ENCODE assay signal across 9 cellular contexts in the genomic region with DNA sequence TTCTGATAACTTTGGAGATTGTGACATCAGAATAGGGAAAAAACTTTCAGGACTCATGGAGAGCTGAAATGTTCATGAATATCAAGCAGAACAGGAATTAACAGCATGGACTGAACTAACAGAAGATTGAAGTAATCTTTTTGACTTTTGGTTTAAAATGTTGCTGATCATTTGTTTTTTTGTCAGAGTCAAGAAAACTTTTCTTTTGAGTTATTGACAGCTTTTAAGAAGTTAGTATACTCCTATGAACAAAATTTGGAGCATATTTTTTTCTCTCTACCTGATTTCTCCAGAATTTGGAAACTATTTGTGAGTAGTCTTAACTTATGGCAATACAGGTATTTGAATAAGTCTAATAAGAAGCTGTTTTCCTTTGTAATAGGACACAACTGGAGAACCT.
"Had no signal": no experiment of that assay in that cellular context is flagged by ENCODE, and none has a peak within 500 bp of the region (broad histone marks: within the 10 kb centered on the region; RNA-seq: fewer than 3 reads in every experiment).

No MANE protein-coding gene starts in this region.

- H3K27ac ChIP-seq: HL-60 had no signal

- H3K4me2 ChIP-seq: GM23338 had no signal

- ATAC-seq: GM23338, HCT116, HepG2 had no signal

- H3K4me3 ChIP-seq: GM23338, HAP-1 had no signal

- FAIRE-seq: H1, HepG2 had no signal

- H3K36me3 ChIP-seq: HAP-1 had no signal

- DNase-seq: H7, Kasumi-1, KG1 had no signal

- H2AFZ ChIP-seq: GM23338 had no signal

- H3K9me3 ChIP-seq: HAP-1 had no signal
